25 cellular contexts compared by ENCODE assay signal in genomic region chr6:130150906-130151305, GRCh38.
"Had no signal": no experiment of that assay in that cellular context is flagged by ENCODE, and none has a peak within 500 bp of the region (broad histone marks: within the 10 kb centered on the region; RNA-seq: fewer than 3 reads in every experiment).

No MANE protein-coding gene starts in this region.

- H3K4me1 ChIP-seq: esophagus muscularis mucosa, gastroesophageal sphincter, psoas muscle, spleen, testis, tibial nerve, upper lobe of right lung, vagina had no signal

- ATAC-seq: effector memory CD8-positive, alpha-beta T cell; gastroesophageal sphincter; left colon; left ventricle myocardium superior; psoas muscle; sciatic nerve; stimulated activated naive B cell treated with anti-CD40 and anti-IgM and Interleukin-4, amounts not matched to agents 10 μg/mL and 1 μg/mL and 100 μg/mL, for 72 hours; stimulated activated naive CD8-positive, alpha-beta T cell treated with anti-CD3 and anti-CD28 coated beads, Interleukin-15, amount 100 ng/mL, for 72 hours; upper lobe of right lung had no signal

- H3K27ac ChIP-seq: epithelial cell of prostate, esophagus muscularis mucosa, gastroesophageal sphincter, neutrophil, psoas muscle, spleen, testis, tibial nerve, upper lobe of right lung, vagina had no signal

- H3K27ac Mint-ChIP-seq: dendritic cell treated with granulocyte-macrophage colony-stimulating factor and Interleukin-4, amounts not matched to agents 40 ng/mL and 50 ng/mL, for 4 days; stimulated activated naive B cell treated with anti-CD40 and anti-IgM and Interleukin-4, amounts not matched to agents 10 μg/mL and 1 μg/mL and 100 μg/mL, for 72 hours; stimulated activated naive CD8-positive, alpha-beta T cell treated with anti-CD3 and anti-CD28 coated beads, Interleukin-15, amount 100 ng/mL, for 72 hours had no signal

- H3K36me3 ChIP-seq: esophagus muscularis mucosa, gastroesophageal sphincter, neutrophil, upper lobe of right lung, vagina had no signal

- H3K27me3 Mint-ChIP-seq: dendritic cell treated with granulocyte-macrophage colony-stimulating factor and Interleukin-4, amounts not matched to agents 40 ng/mL and 50 ng/mL, for 4 days; effector memory CD8-positive, alpha-beta T cell; stimulated activated naive B cell treated with anti-CD40 and anti-IgM and Interleukin-4, amounts not matched to agents 10 μg/mL and 1 μg/mL and 100 μg/mL, for 72 hours; stimulated activated naive CD8-positive, alpha-beta T cell treated with anti-CD3 and anti-CD28 coated beads, Interleukin-15, amount 100 ng/mL, for 72 hours had no signal

- H3K4me3 Mint-ChIP-seq: dendritic cell treated with granulocyte-macrophage colony-stimulating factor and Interleukin-4, amounts not matched to agents 40 ng/mL and 50 ng/mL, for 4 days; effector memory CD8-positive, alpha-beta T cell; stimulated activated naive B cell treated with anti-CD40 and anti-IgM and Interleukin-4, amounts not matched to agents 10 μg/mL and 1 μg/mL and 100 μg/mL, for 72 hours; stimulated activated naive CD8-positive, alpha-beta T cell treated with anti-CD3 and anti-CD28 coated beads, Interleukin-15, amount 100 ng/mL, for 72 hours had no signal

- H3K9me3 ChIP-seq: esophagus muscularis mucosa, gastroesophageal sphincter, neutrophil, psoas muscle, spleen, testis, tibial nerve, upper lobe of right lung, vagina had no signal

- H3K9me3 Mint-ChIP-seq: dendritic cell treated with granulocyte-macrophage colony-stimulating factor and Interleukin-4, amounts not matched to agents 40 ng/mL and 50 ng/mL, for 4 days; effector memory CD8-positive, alpha-beta T cell; stimulated activated naive CD8-positive, alpha-beta T cell treated with anti-CD3 and anti-CD28 coated beads, Interleukin-15, amount 100 ng/mL, for 72 hours had no signal

- H3K4me1 Mint-ChIP-seq: stimulated activated naive B cell treated with anti-CD40 and anti-IgM and Interleukin-4, amounts not matched to agents 10 μg/mL and 1 μg/mL and 100 μg/mL, for 72 hours; stimulated activated naive CD8-positive, alpha-beta T cell treated with anti-CD3 and anti-CD28 coated beads, Interleukin-15, amount 100 ng/mL, for 72 hours had no signal

- H3K27me3 ChIP-seq: esophagus muscularis mucosa, gastroesophageal sphincter, neutrophil, spleen, testis, tibial nerve, upper lobe of right lung, vagina had no signal

- H3K4me3 ChIP-seq: esophagus muscularis mucosa, gastroesophageal sphincter, lung, psoas muscle, spleen, testis, tibial nerve, upper lobe of right lung, vagina had no signal

- DNase-seq: effector memory CD8-positive, alpha-beta T cell; glutamatergic neuron; kidney; left colon; left ventricle myocardium superior; mesenchymal stem cell; midbrain; psoas muscle; spleen; stimulated activated CD4-positive, alpha-beta T cell treated with anti-CD3 and anti-CD28 coated beads, Interleukin-15, amount 100 ng/mL, for 24 hours; stimulated activated CD4-positive, alpha-beta T cell treated with anti-CD3 and anti-CD28 coated beads, Interleukin-1b, Interleukin-23, amount 100 ng/mL, for 48 hours; stimulated activated CD4-positive, alpha-beta T cell treated with anti-CD3 and anti-CD28 coated beads, Interleukin-4, amount 100 ng/mL, for 24 hours; stimulated activated naive B cell treated with anti-CD40 and anti-IgM and Interleukin-4, amounts not matched to agents 10 μg/mL and 1 μg/mL and 100 μg/mL, for 72 hours; stimulated activated naive CD8-positive, alpha-beta T cell treated with anti-CD3 and anti-CD28 coated beads, Interleukin-15, amount 100 ng/mL, for 72 hours; testis; upper lobe of right lung had no signal
